Comparison of ENCODE assay signal across 8 cellular contexts in the genomic region with DNA sequence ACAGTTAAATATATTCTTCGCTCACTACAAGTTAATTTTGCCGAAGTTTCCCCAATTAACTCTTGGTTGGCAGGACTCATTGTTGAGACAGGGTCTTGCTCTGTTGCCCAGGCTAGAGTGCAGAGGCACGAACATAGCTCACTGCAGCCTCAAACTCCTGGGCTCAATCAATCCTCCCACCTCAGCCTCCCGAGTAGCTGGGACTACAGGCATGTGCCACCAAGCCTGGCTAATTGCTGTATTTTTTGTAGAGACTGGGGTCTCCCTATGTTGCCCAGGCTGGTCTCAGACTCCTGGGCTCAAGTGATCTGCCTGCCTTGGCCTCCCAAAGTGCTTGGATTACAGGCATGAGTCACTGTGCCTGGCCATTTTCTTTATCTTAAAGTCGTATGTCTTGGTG. TPM values are rescaled to one million over a fixed set of nuclear protein-coding genes. Genes with fewer than 3 reads are reported as not detected.
"Had no signal": no experiment of that assay in that cellular context is flagged by ENCODE, and none has a peak within 500 bp of the region (broad histone marks: within the 10 kb centered on the region; RNA-seq: fewer than 3 reads in every experiment).

No MANE protein-coding gene starts in this region.

RNA-seq across cellular contexts. Expression of a gene that starts 15.7 kb away (rescaled TPM):
- total RNA-seq: activated CD4-positive, alpha-beta T cell treated with anti-CD3 and anti-CD28 coated beads, Interleukin-2, amount 10 ng/mL, durations not matched to agents 24 days and 14 days; activated CD8-positive, alpha-beta memory T cell treated with anti-CD3 and anti-CD28 coated beads for 36 hours; activated CD8-positive, alpha-beta T cell treated with anti-CD3 and anti-CD28 coated beads for 36 hours; activated naive CD4-positive, alpha-beta T cell treated with anti-CD3 and anti-CD28 coated beads for 36 hours; activated naive CD4-positive, alpha-beta T cell treated with anti-CD3 and anti-CD28 coated beads, Interleukin-2, amount 50 U/mL, for 72 hours; activated naive CD8-positive, alpha-beta T cell treated with anti-CD3 and anti-CD28 coated beads for 36 hours; activated T-cell treated with anti-CD3 and anti-CD28 coated beads, Interleukin-2, amount 50 U/mL, for 4 hours; body of pancreas had no signal
